7 cellular contexts compared by ENCODE assay signal in the genomic region with DNA sequence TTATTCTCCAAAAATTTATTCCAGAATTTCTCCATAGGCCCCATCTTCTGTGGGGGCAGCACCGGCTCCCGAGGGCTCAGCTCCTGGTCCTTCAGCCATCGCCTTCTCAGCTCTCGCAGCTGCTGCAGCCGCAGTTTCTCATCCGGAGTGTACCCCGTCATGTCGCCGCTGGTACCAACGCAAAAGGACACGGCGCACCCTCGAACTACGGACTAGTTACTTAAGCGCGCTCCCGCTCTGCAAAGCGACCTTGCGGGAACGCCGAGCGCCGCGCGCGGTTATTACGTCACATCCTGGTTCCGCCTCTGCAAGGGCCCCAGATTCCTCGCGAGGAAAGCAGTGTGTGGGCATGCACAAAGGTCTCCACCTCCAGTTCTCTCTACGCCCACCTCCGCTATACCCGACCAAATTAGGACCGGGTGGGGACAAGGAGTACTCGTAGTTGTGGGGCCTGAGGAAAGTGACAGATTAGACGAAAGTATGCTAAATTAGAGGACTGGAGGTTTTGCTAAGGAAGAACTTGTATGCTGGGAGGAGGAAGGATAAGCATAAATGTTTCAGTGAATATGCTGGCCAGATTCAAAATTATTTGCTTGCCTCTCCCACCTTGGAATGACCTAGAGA.
DNase-seq lines count a peak whose midpoint lies in the region; ATAC-seq, FAIRE-seq and TF ChIP-seq lines count a peak whose summit lies in the region.

A gene (minus strand): TSS at position 260 of the 624 bp plus-strand sequence. CDS start 99 bp downstream, at position 161.

- TF ChIP-seq CTCF in astrocyte of the cerebellum (IDR thresholded peaks at IDR 0.05; ENCODE audit: low read depth, low read length, missing control alignments): no peak

- DNase-seq in GM18507 (ENCODE audit: extremely low spot score, insufficient read length, low read depth) (peak; percentile 83), NCI-H2029 treated with DMSO at 0.1 percent for 48 hours (lab: John Stamatoyannopoulos, UW) (peak; percentile 76), T-helper 9 cell (peak; percentile 96), astrocyte of the cerebellum (ENCODE audit: low read depth) (peak; percentile 81), hepatic stellate cell (ENCODE audit: low spot score) (peak; percentile 90), retina (peak; percentile 95)

- in situ Hi-C loops in astrocyte of the cerebellum (cut with HindIII; ENCODE audit: low sequenced_read_pairs): loop anchor here (25.0 kb wide), 1 partner anchor 186 kb away; a partner anchor contains a TSS

- peak; percentile 84 for ATAC-seq in HG02981 (IDR thresholded peaks at IDR 0.05; ENCODE audit: unreplicated experiment)

- peak within 1 kb of the TSS; percentile 81 for H3K4me3 ChIP-seq in astrocyte of the cerebellum (ENCODE audit: low read depth, low read length)

- peak; percentile 99 for FAIRE-seq in GM18507 (lab: Jason Lieb, UNC)

Comparison
In these comparisons a context has a peak if more than half of its experiments do, and no peak if none do; other contexts are left out.
1. Peak in every context shown above with its lines: DNase-seq, ATAC-seq and H3K4me3 ChIP-seq.